Comparison of ENCODE assay signal across 9 cellular contexts in the genomic region with DNA sequence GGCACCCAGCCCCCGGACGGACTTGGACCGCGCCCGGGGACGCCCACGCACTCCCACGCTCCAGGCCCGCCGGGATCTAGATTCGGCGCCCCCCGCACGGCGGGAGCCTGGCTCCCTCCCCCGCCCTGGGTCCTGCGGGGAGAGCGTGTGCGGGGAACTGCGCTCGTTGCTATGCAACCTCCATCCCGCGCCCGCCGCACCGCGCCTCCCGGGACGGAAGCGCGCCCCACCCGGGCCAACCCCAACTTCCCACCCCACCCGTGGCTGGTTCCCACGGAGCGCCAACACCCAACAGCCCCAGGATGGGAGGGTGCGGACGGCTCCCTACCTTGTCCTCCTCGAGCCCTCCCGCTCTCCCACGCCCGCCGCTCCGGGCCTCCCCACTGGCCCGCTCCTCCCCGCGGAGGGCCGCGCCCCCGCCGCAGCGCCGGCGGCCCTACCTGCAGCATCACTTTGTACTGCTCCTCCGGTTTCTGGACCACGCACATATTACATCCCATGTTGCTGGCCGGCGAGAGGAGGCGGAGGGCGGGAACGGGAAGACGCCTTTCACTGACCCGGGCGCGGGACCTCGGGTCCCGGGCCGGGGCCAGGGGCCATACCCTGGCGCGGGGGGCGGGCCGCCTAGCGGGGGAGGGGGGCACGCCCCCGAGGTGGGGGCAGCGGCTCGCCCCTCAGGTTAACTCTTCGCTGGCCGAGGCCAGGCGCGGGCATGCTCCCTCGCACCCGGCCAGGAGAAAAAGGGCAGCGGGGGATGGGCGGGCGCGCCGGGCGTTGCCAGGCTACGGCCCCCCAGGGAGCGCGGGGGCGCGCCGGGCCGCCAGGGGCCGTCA. TPM values are rescaled to one million over a fixed set of nuclear protein-coding genes. Genes with fewer than 3 reads are reported as not detected.
DNase-seq lines count a peak whose midpoint lies in the region; ATAC-seq, FAIRE-seq and TF ChIP-seq lines count a peak whose summit lies in the region.
"Had no signal": no experiment of that assay in that cellular context is flagged by ENCODE, and none has a peak within 500 bp of the region (broad histone marks: within the 10 kb centered on the region; RNA-seq: fewer than 3 reads in every experiment).

A gene with protein sequence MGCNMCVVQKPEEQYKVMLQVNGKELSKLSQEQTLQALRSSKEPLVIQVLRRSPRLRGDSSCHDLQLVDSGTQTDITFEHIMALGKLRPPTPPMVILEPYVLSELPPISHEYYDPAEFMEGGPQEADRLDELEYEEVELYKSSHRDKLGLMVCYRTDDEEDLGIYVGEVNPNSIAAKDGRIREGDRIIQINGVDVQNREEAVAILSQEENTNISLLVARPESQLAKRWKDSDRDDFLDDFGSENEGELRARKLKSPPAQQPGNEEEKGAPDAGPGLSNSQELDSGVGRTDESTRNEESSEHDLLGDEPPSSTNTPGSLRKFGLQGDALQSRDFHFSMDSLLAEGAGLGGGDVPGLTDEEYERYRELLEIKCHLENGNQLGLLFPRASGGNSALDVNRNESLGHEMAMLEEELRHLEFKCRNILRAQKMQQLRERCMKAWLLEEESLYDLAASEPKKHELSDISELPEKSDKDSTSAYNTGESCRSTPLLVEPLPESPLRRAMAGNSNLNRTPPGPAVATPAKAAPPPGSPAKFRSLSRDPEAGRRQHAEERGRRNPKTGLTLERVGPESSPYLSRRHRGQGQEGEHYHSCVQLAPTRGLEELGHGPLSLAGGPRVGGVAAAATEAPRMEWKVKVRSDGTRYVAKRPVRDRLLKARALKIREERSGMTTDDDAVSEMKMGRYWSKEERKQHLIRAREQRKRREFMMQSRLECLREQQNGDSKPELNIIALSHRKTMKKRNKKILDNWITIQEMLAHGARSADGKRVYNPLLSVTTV (minus strand): TSS at position 746 of the 833 bp plus-strand sequence. CDS start 246 bp downstream, at position 500.

- intact Hi-C loops in posterior vena cava (cut with DNase I), result no loop called here

- in situ Hi-C loops in G401 (cut with HindIII; ENCODE audit: low sequenced_read_pairs), result no loop called here

- DNase-seq in G401 (ENCODE audit: low spot score) (no peak), Peyer's patch (no peak), posterior vena cava (ENCODE audit: low spot score) (no peak), GDM1 (lab: John Stamatoyannopoulos, UW) (no peak), RCC 7860 (ENCODE audit: low spot score) (no peak), NCI-H2081 treated with DMSO at 0.1 percent for 48 hours (lab: John Stamatoyannopoulos, UW) (no peak)
- DNase-seq: PC-9 had no signal

- WGBS in esophagus, 2 donors, result 1 to 19% methylated on average over 57 to 95 of the region's 96 CpGs

- no peak for FAIRE-seq in RCC 7860 (lab: Jason Lieb, UNC)

- H3K9me3 ChIP-seq in Peyer's patch, result peaks cover 0 to 4% (median 0%) of the 10 kb centered on the region in 4 donors
- peaks cover 0 to 16% of the 10 kb centered on the region in 2 donors for H3K9me3 ChIP-seq in esophagus (ENCODE audit: control insufficient read depth in 2 of 2, insufficient read depth in 1 of 2, low read depth in 1 of 2, low read length in 1 of 2)

- ATAC-seq in HG03039 (IDR thresholded peaks at IDR 0.05; ENCODE audit: unreplicated experiment), result no peak

- H3K4me3 ChIP-seq in Peyer's patch, result peak within 1 kb of the TSS; percentile 24 to 51 (median 46)
- H3K4me3 ChIP-seq in esophagus (ENCODE audit: low read depth in 1 of 2, low read length in 2 of 2), result peak within 1 kb of the TSS; percentile 23 to 26
- H3K4me3 ChIP-seq: PC-9 had no signal

- peaks cover 0 to 8% (median 2%) of the 10 kb centered on the region in 4 donors for H3K4me1 ChIP-seq in Peyer's patch
- peaks cover 0 to 4% of the 10 kb centered on the region in 2 donors for H3K4me1 ChIP-seq in esophagus (ENCODE audit: control insufficient read depth in 2 of 2, insufficient read depth in 2 of 2, low read length in 1 of 2)

- H3K36me3 ChIP-seq in Peyer's patch, result no peaks in the 10 kb centered on the region
- H3K36me3 ChIP-seq in esophagus (ENCODE audit: control insufficient read depth in 2 of 2, insufficient read depth in 2 of 2, low read length in 1 of 2), result no peaks in the 10 kb centered on the region

- no peak for TF ChIP-seq POLR2A in Peyer's patch (IDR thresholded peaks at IDR 0.05)

- no peak within 1 kb of the TSS for H3K27ac ChIP-seq in Peyer's patch
- no peak within 1 kb of the TSS for H3K27ac ChIP-seq in esophagus (ENCODE audit: low read depth in 2 of 2, low read length in 1 of 2)
- H3K27ac ChIP-seq: PC-9 had no signal

- TF ChIP-seq CTCF in Peyer's patch (IDR thresholded peaks at IDR 0.05), result no peak

- H3K27me3 ChIP-seq in Peyer's patch, result no peaks in the 10 kb centered on the region
- H3K27me3 ChIP-seq in esophagus (ENCODE audit: control insufficient read depth in 1 of 2, insufficient read depth in 2 of 2, low read length in 2 of 2), result peaks cover 0 to 2% of the 10 kb centered on the region in 2 donors

RNA-seq across cellular contexts. Expression of the gene that starts here (rescaled TPM):
- total RNA-seq in G401 (2014; rRNA removed; shearing (Covaris generic)), result 15.6 and 16.9 TPM in 2 replicates
- total RNA-seq in Peyer's patch (1 to 10 TPM; 1.2 to 8.3 (median 2.4) TPM), posterior vena cava (10 to 100 TPM; 21.0 to 22.9 TPM)
- 1 to 10 TPM; 2.3 to 4.0 TPM for polyA plus RNA-seq in esophagus
